Comparison of ENCODE assay signal across 23 cellular contexts in genomic region chr4:89518259-89518658, GRCh38.
"Had no signal": no experiment of that assay in that cellular context is flagged by ENCODE, and none has a peak within 500 bp of the region (broad histone marks: within the 10 kb centered on the region; RNA-seq: fewer than 3 reads in every experiment).

No MANE protein-coding gene starts in this region.

- H3K4me3 ChIP-seq: coronary artery, dorsolateral prefrontal cortex, esophagus muscularis mucosa, gastrocnemius medialis, heart right ventricle, left lung, lower lobe of right lung, mucosa of descending colon had no signal

- H3K4me1 ChIP-seq: esophagus muscularis mucosa, gastrocnemius medialis, heart right ventricle, left lung, lower lobe of right lung had no signal

- H3K27me3 ChIP-seq: gastrocnemius medialis, left lung had no signal

- H3K27ac ChIP-seq: coronary artery, dorsolateral prefrontal cortex, esophagus muscularis mucosa, gastrocnemius medialis, heart right ventricle, left lung, lower lobe of right lung had no signal

- DNase-seq: dermis blood vessel endothelial cell; dorsolateral prefrontal cortex; effector CD4-positive, alpha-beta T cell; effector memory CD4-positive, alpha-beta T cell; foreskin melanocyte; gastrocnemius medialis; glutamatergic neuron; head of caudate nucleus; heart right ventricle; hippocampal formation; left cardiac atrium; left lung; left ventricle myocardium superior; lower lobe of right lung; mesenchymal stem cell; mucosa of descending colon; naive B cell; naive thymus-derived CD8-positive, alpha-beta T cell had no signal

- H3K9me3 ChIP-seq: esophagus muscularis mucosa, gastrocnemius medialis, heart right ventricle, left lung, lower lobe of right lung, mucosa of descending colon had no signal

- H3K36me3 ChIP-seq: esophagus muscularis mucosa, gastrocnemius medialis, heart right ventricle, left lung, lower lobe of right lung had no signal

- ATAC-seq: gastrocnemius medialis; heart right ventricle; left cardiac atrium; left lung; left ventricle myocardium superior; lower lobe of right lung; mucosa of descending colon; naive thymus-derived CD8-positive, alpha-beta T cell had no signal

- FAIRE-seq: endothelial cell of umbilical vein, islet of Langerhans, keratinocyte had no signal
